Comparison of ENCODE assay signal across 18 cellular contexts in genomic region chr4:105350859-105351494, GRCh38.
DNase-seq lines count a peak whose midpoint lies in the region; ATAC-seq and TF ChIP-seq lines count a peak whose summit lies in the region.
"Had no signal": no experiment of that assay in that cellular context is flagged by ENCODE, and none has a peak within 500 bp of the region (broad histone marks: within the 10 kb centered on the region; RNA-seq: fewer than 3 reads in every experiment).

No MANE protein-coding gene starts in this region.

- peak; percentile 31 for DNase-seq in AG04449 (ENCODE audit: low read depth, low spot score)
- peak; percentile 31 for DNase-seq in RPMI8226
- peak; percentile 89 for DNase-seq in fibroblast of peridontal ligament (ENCODE audit: extremely low read depth)
- DNase-seq in NCI-H2196 treated with DMSO at 0.1 percent for 48 hours (lab: John Stamatoyannopoulos, UW; ENCODE audit: unreplicated experiment), result no peak
- no peak for DNase-seq in ecto neural progenitor cell (ENCODE audit: low spot score)
- DNase-seq: ACHN; activated B cell treated with CpG ODN at 0.5 μM for 24 hours; activated CD8-positive, alpha-beta memory T cell treated with anti-CD3 and anti-CD28 coated beads, Interleukin-2, amount 50 U/mL, for 48 hours; DMS153; immature natural killer cell; NCI-H146; posterior cingulate gyrus; thyroid gland had no signal

- no peak overlapping the region for H3K4me3 ChIP-seq in AG04449 (ENCODE audit: low read depth, low read length)
- H3K4me3 ChIP-seq: GM23338, SJSA1, thyroid gland had no signal

- CTCF ChIA-PET in AG04449 (lab: Yijun Ruan, JAX), result no interaction called here

- ATAC-seq in GM21529 (IDR thresholded peaks at IDR 0.05; ENCODE audit: unreplicated experiment) (peak; percentile 40), GM18909 (IDR thresholded peaks at IDR 0.05; ENCODE audit: poor library complexity, unreplicated experiment) (no peak), GM21825 (IDR thresholded peaks at IDR 0.05; ENCODE audit: unreplicated experiment) (no peak)
- ATAC-seq: GM23338 had no signal

- TF ChIP-seq CTCF in AG04449 (IDR thresholded peaks at IDR 0.05; ENCODE audit: insufficient read depth, low read length, missing control alignments), result no peak

- POLR2A ChIA-PET in AG04449 (lab: Yijun Ruan, JAX), result no interaction called here

Comparison
In these comparisons a context has a peak if more than half of its experiments do, and no peak if none do; other contexts are left out.
1. DNase-seq: peak in AG04449 (single experiment), RPMI8226 (single experiment) and fibroblast of peridontal ligament (single experiment); none in NCI-H2196 treated with DMSO at 0.1 percent for 48 hours (single experiment) and ecto neural progenitor cell (single experiment).